ENCODE assay signal across 8 cellular contexts in genomic region chr5:181217111-181217804, GRCh38. TPM values are rescaled to one million over a fixed set of nuclear protein-coding genes. Genes with fewer than 3 reads are reported as not detected.
DNase-seq lines count a peak whose midpoint lies in the region; ATAC-seq, FAIRE-seq and TF ChIP-seq lines count a peak whose summit lies in the region.

No MANE protein-coding gene starts in this region.

- no peaks in the 10 kb centered on the region for H3K27me3 ChIP-seq in SK-N-SH (ENCODE audit: insufficient read depth)
- peaks cover 0 to 2% of the 10 kb centered on the region in 2 experiments; a peak in 1 of 5 replicates for H3K27me3 ChIP-seq in HepG2 (ENCODE audit: control insufficient read depth in 1 of 2, insufficient read depth in 2 of 2, low read length in 2 of 2)

- CTCF ChIA-PET in HEK293T (lab: Yijun Ruan, JAX) (no interaction called here), SK-N-SH (lab: Yijun Ruan, JAX) (interaction anchor here (0.8 to 2.2 kb wide), 7 partner anchors 10 to 32 kb away, joined by 3 to 6 read pairs (median 4); partner anchors contain the start of gene TRIM7), HepG2 (lab: Yijun Ruan, JAX; ENCODE audit: low intra/inter-chr PET ratio, low total read pairs) (no interaction called here)

- H3K27ac Mint-ChIP-seq in CD14-positive monocyte = peak overlapping the region in 2 of 7 donors; percentile 50 to 79

- H3K36me3 ChIP-seq in SK-N-SH (replicated peaks in 1 of 2; ENCODE audit: control insufficient read depth in 1 of 2, insufficient read depth in 2 of 2, low read length in 1 of 2) = no peaks in the 10 kb centered on the region
- H3K36me3 ChIP-seq in HepG2 (replicated peaks in 1 of 2; ENCODE audit: control insufficient read depth in 1 of 2, insufficient read depth in 2 of 2, low read length in 2 of 2) = no peaks in the 10 kb centered on the region

- peaks cover 0 to 2% of the 10 kb centered on the region in 2 donors for H3K36me3 Mint-ChIP-seq in CD14-positive monocyte

- BruUV-seq in HepG2 (replicated peaks; lab: Mats Ljungman, UMichigan) = no TSS peak

- FAIRE-seq in HepG2 (lab: Jason Lieb, UNC) = no peak

- no peak for TF ChIP-seq POLR2A in HepG2 (IDR thresholded peaks at IDR 0.05; ENCODE audit: insufficient read depth in 1 of 2, low read depth in 2 of 2, low read length in 2 of 2)

- H3K9me2 ChIP-seq in SK-N-SH = no peaks in the 10 kb centered on the region

- H3K4me3 ChIP-seq in SK-N-SH (ENCODE audit: low read depth in 2 of 2, low read length in 1 of 2) (peak overlapping the region; percentile 52 to 58), HepG2 (replicated peaks in 1 of 3; ENCODE audit: insufficient read depth in 1 of 3, low read depth in 2 of 3, low read length in 3 of 3) (peak overlapping the region; percentile 49 to 78 (median 67))

- no peak for TF ChIP-seq EP300 in SK-N-SH (IDR thresholded peaks at IDR 0.05; ENCODE audit: borderline replicate concordance in 1 of 2, low read depth in 1 of 2, low read length in 1 of 2)
- TF ChIP-seq EP300 in HepG2 (IDR thresholded peaks at IDR 0.05; ENCODE audit: low read depth in 2 of 2, low read length in 2 of 2) = no peak
- TF ChIP-seq EP300 in HepG2 (CRISPR knock-in tag; IDR thresholded peaks at IDR 0.05; ENCODE audit: borderline replicate concordance) = no peak

- POLR2A ChIA-PET in HEK293T (lab: Yijun Ruan, JAX) = interaction anchor here (1.0 to 1.8 kb wide), 3 partner anchors 25 to 33 kb away, joined by 3 to 4 read pairs (median 3); no protein-coding TSS in a partner anchor
- POLR2A ChIA-PET in SK-N-SH (lab: Yijun Ruan, JAX) = no interaction called here
- POLR2A ChIA-PET in HepG2 (lab: Yijun Ruan, JAX) = interaction anchor here (0.9 kb wide), 1 partner anchor 10 kb away, joined by 3 read pairs; no protein-coding TSS in a partner anchor

- H3K27me3 Mint-ChIP-seq in CD14-positive monocyte (ENCODE audit: low read depth in 3 of 3) = peaks cover 28 to 43% (median 33%) of the 10 kb centered on the region in 3 donors

- peak; percentile 42 for ATAC-seq in HepG2

- peaks cover 0 to 20% (median 1%) of the 10 kb centered on the region in 7 donors for H3K9me3 Mint-ChIP-seq in CD14-positive monocyte

- no peak for DNase-seq in CD14-positive monocyte (ENCODE audit: low spot score)
- no peak for DNase-seq in HEK293T (ENCODE audit: extremely low spot score)
- DNase-seq in SK-N-SH = peak; percentile 63
- peak; percentile 65 for DNase-seq in central memory CD4-positive, alpha-beta T cell
- DNase-seq in HepG2 (ENCODE audit: low spot score) = no peak
- peak; percentile 49 to 50 for DNase-seq in stimulated activated CD8-positive, alpha-beta memory T cell treated with anti-CD3 and anti-CD28 coated beads, Interleukin-15, amount 100 ng/mL, for 48 hours (ENCODE audit: low read depth in 2 of 2)
- DNase-seq in NCI-H510A treated with DMSO at 0.1 percent for 48 hours (lab: John Stamatoyannopoulos, UW) = no peak
- DNase-seq in NCI-H2171 treated with DMSO at 0.1 percent for 48 hours (lab: John Stamatoyannopoulos, UW) = no peak

- peak overlapping the region; percentile 70 to 90 for H3K4me3 Mint-ChIP-seq in CD14-positive monocyte

- H2AFZ ChIP-seq in SK-N-SH (ENCODE audit: low read depth) = peak overlapping the region; percentile 75; the same call in 1 of the 2 replicates
- peak overlapping the region; percentile 52 for H2AFZ ChIP-seq in HepG2 (ENCODE audit: low read length)

- in situ Hi-C loops in HepG2 (cut with HindIII; ENCODE audit: extremely low pct_ligation_motif_present, low pct_unique_long_range_greater_than_20kb) = no loop called here

- H3K9me3 ChIP-seq in SK-N-SH (no peaks in the 10 kb centered on the region), HepG2 (ENCODE audit: low read length) (no peaks in the 10 kb centered on the region)

- H3K27ac ChIP-seq in SK-N-SH (ENCODE audit: low read depth in 2 of 2, low read length in 1 of 2) = peak overlapping the region; percentile 54 to 60; a peak in 3 of 4 replicates
- peak overlapping the region; percentile 21 for H3K27ac ChIP-seq in HepG2 (ENCODE audit: extremely low read length, insufficient read depth, low read length)

- H3K4me2 ChIP-seq in SK-N-SH = peak overlapping the region; percentile 90
- peak overlapping the region; percentile 95 for H3K4me2 ChIP-seq in HepG2 (ENCODE audit: low read depth, low read length)

- intact Hi-C loops in CD14-positive monocyte (cut with micrococcal nuclease) (loop anchor here in 1 of 2 donors (2.0 kb wide), 1 partner anchor 28 kb away; no protein-coding TSS in a partner anchor), HepG2 (cut with micrococcal nuclease; ENCODE audit: unreplicated experiment) (no loop called here)

- H3K79me2 ChIP-seq in SK-N-SH (ENCODE audit: insufficient read depth) (no peaks in the 10 kb centered on the region), HepG2 (ENCODE audit: insufficient read depth, low read length) (no peaks in the 10 kb centered on the region)

- peaks cover 40% of the 10 kb centered on the region for H3K4me1 Mint-ChIP-seq in CD14-positive monocyte

- peaks cover 0 to 16% of the 10 kb centered on the region in 2 experiments; a peak in 1 of 4 replicates for H3K4me1 ChIP-seq in SK-N-SH (ENCODE audit: control insufficient read depth in 1 of 2, insufficient read depth in 2 of 2, low read depth in 1 of 2, low read length in 1 of 2)
- peaks cover 35% of the 10 kb centered on the region for H3K4me1 ChIP-seq in HepG2 (ENCODE audit: insufficient read depth, low read length)

- no peak for TF ChIP-seq RAD21 in SK-N-SH (IDR thresholded peaks at IDR 0.05; ENCODE audit: low read length)
- no peak for TF ChIP-seq RAD21 in HepG2 (CRISPR knock-in tag; IDR thresholded peaks at IDR 0.05)

- H3K9ac ChIP-seq in SK-N-SH (peak overlapping the region; percentile 8; the same call in 1 of the 2 replicates), HepG2 (ENCODE audit: insufficient read depth, low read depth, low read length) (no peak overlapping the region)

- H3F3A ChIP-seq in SK-N-SH (replicated peaks; ENCODE audit: insufficient read depth) = peaks cover 45% of the 10 kb centered on the region

- WGBS in SK-N-SH (ENCODE audit: low lambda C conversion rate) = under 1% methylated on average over 18 of the region's 46 CpGs
- under 1% methylated on average over 22 of the region's 46 CpGs for WGBS in HepG2 (ENCODE audit: low lambda C conversion rate)

- peaks cover 5% of the 10 kb centered on the region for H4K20me1 ChIP-seq in SK-N-SH (ENCODE audit: insufficient read depth)
- no peaks in the 10 kb centered on the region for H4K20me1 ChIP-seq in HepG2 (ENCODE audit: insufficient read depth, low read length)

- no peak for TF ChIP-seq CTCF in CD14-positive monocyte (IDR thresholded peaks at IDR 0.05)
- peak; percentile 35 for TF ChIP-seq CTCF in SK-N-SH (IDR thresholded peaks at IDR 0.05)
- no peak for TF ChIP-seq CTCF in HepG2 (CRISPR knock-in tag; IDR thresholded peaks at IDR 0.05)

RNA-seq across cellular contexts. Expression of gene TRIM41, which starts 5.8 kb away (rescaled TPM):
- polyA plus RNA-seq in CD14-positive monocyte (under 1 TPM; 0.12 to 0.24 TPM), SK-N-SH (2012; rRNA removed) (35.3 and 35.9 TPM in 2 replicates), HepG2 (2011; rRNA removed) (10.2 and 10.9 TPM in 2 replicates)
- polyA plus RNA-seq in SK-N-SH (2012; cell fraction: cytosol; rRNA removed) = 17.4 and 20.2 TPM in 2 replicates
- 123 and 125 TPM in 2 replicates for polyA plus RNA-seq in SK-N-SH (2012; cell fraction: nucleus; rRNA removed)
- total RNA-seq in HepG2 (2016; rRNA removed; fragmentation: Illumina TruSeq; extraction: Trizol) = 10.9 and 16.7 TPM in 2 replicates
- total RNA-seq in HepG2 (2016; cell fraction: cytosol; rRNA removed; fragmentation: Illumina TruSeq; extraction: Trizol; ENCODE audit: low read depth) = 3.4 and 3.6 TPM in 2 replicates
- total RNA-seq in HepG2 (2016; cell fraction: insoluble cytoplasmic fraction; rRNA removed; fragmentation: Illumina TruSeq; extraction: Trizol) = 12.4 and 16.7 TPM in 2 replicates
- 9.1 and 9.7 TPM in 2 replicates for total RNA-seq in HepG2 (2016; cell fraction: membrane; rRNA removed; fragmentation: Illumina TruSeq; extraction: Trizol)
- total RNA-seq in HepG2 (2016; cell fraction: nucleus; rRNA removed; fragmentation: Illumina TruSeq; extraction: Trizol) = 11.4 and 13.1 TPM in 2 replicates
- 5.4 and 6.4 TPM in 2 replicates for polyA plus RNA-seq in HepG2 (2011; cell fraction: cytosol; rRNA removed)
- 66.0 and 81.3 TPM in 2 replicates for polyA plus RNA-seq in HepG2 (2011; cell fraction: nucleus; rRNA removed)
- polyA plus RNA-seq in HepG2 (2012) = 10.5 and 10.9 TPM in 2 replicates
- polyA plus RNA-seq in HepG2 (2016; cell fraction: cytosol; fragmentation: Illumina TruSeq; extraction: Trizol; ENCODE audit: low read depth) = 2.6 and 3.0 TPM in 2 replicates
- polyA plus RNA-seq in HepG2 (2016; cell fraction: insoluble cytoplasmic fraction; fragmentation: Illumina TruSeq; extraction: Trizol; ENCODE audit: low read depth) = 15.2 and 16.5 TPM in 2 replicates
- 7.8 and 8.3 TPM in 2 replicates for polyA plus RNA-seq in HepG2 (2016; cell fraction: membrane; fragmentation: Illumina TruSeq; extraction: Trizol; ENCODE audit: low read depth)
- 28.6 and 33.8 TPM in 2 replicates for polyA plus RNA-seq in HepG2 (2016; cell fraction: nucleus; fragmentation: Illumina TruSeq; extraction: Trizol; ENCODE audit: insufficient read depth, low read depth)
- polyA minus RNA-seq in HepG2 (2011; rRNA and poly(A)+ RNA removed; ENCODE audit: low replicate concordance) = 7.5 and 14.8 TPM in 2 replicates
- polyA minus RNA-seq in HepG2 (2011; cell fraction: cytosol; rRNA and poly(A)+ RNA removed) = 3.3 and 3.7 TPM in 2 replicates
- 17.4 and 18.8 TPM in 2 replicates for polyA minus RNA-seq in HepG2 (2011; cell fraction: nucleus; rRNA and poly(A)+ RNA removed)

RNA-seq across cellular contexts. Expression of gene TRIM7, which starts 12.3 kb away (rescaled TPM):
- polyA plus RNA-seq in CD14-positive monocyte = 10 to 100 TPM; 10.3 to 12.8 TPM
- 2.0 and 3.5 TPM in 2 replicates for polyA plus RNA-seq in SK-N-SH (2012; rRNA removed)
- polyA plus RNA-seq in SK-N-SH (2012; cell fraction: cytosol; rRNA removed) = 2.8 and 2.9 TPM in 2 replicates
- polyA plus RNA-seq in SK-N-SH (2012; cell fraction: nucleus; rRNA removed) = 2.4 and 3.9 TPM in 2 replicates
- not detected in 2 replicates for total RNA-seq in HepG2 (2016; rRNA removed; fragmentation: Illumina TruSeq; extraction: Trizol)
- total RNA-seq in HepG2 (2016; cell fraction: cytosol; rRNA removed; fragmentation: Illumina TruSeq; extraction: Trizol; ENCODE audit: low read depth) = not detected in 2 replicates
- total RNA-seq in HepG2 (2016; cell fraction: insoluble cytoplasmic fraction; rRNA removed; fragmentation: Illumina TruSeq; extraction: Trizol) = not detected in 2 replicates
- total RNA-seq in HepG2 (2016; cell fraction: membrane; rRNA removed; fragmentation: Illumina TruSeq; extraction: Trizol) = not detected in 2 replicates
- total RNA-seq in HepG2 (2016; cell fraction: nucleus; rRNA removed; fragmentation: Illumina TruSeq; extraction: Trizol) = not detected in 2 replicates
- 0.10 and 0.13 TPM in 2 replicates for polyA plus RNA-seq in HepG2 (2011; rRNA removed)
- 0.11 and 0.13 TPM in 2 replicates for polyA plus RNA-seq in HepG2 (2011; cell fraction: cytosol; rRNA removed)
- 0.16 and 0.29 TPM in 2 replicates for polyA plus RNA-seq in HepG2 (2011; cell fraction: nucleus; rRNA removed)
- 0.13 TPM in 1 of 2 replicates, not detected in the other for polyA plus RNA-seq in HepG2 (2012)
- not detected in 2 replicates for polyA plus RNA-seq in HepG2 (2016; cell fraction: cytosol; fragmentation: Illumina TruSeq; extraction: Trizol; ENCODE audit: low read depth)
- polyA plus RNA-seq in HepG2 (2016; cell fraction: insoluble cytoplasmic fraction; fragmentation: Illumina TruSeq; extraction: Trizol; ENCODE audit: low read depth) = not detected in 2 replicates
- polyA plus RNA-seq in HepG2 (2016; cell fraction: membrane; fragmentation: Illumina TruSeq; extraction: Trizol; ENCODE audit: low read depth) = 0.23 TPM in 1 of 2 replicates, not detected in the other
- polyA plus RNA-seq in HepG2 (2016; cell fraction: nucleus; fragmentation: Illumina TruSeq; extraction: Trizol; ENCODE audit: insufficient read depth, low read depth) = not detected in 2 replicates
- polyA minus RNA-seq in HepG2 (2011; rRNA and poly(A)+ RNA removed; ENCODE audit: low replicate concordance) = 10.8 TPM in 1 of 2 replicates, not detected in the other
- polyA minus RNA-seq in HepG2 (2011; cell fraction: cytosol; rRNA and poly(A)+ RNA removed) = 0.88 TPM in 1 of 2 replicates, not detected in the other
- polyA minus RNA-seq in HepG2 (2011; cell fraction: nucleus; rRNA and poly(A)+ RNA removed) = 1.2 TPM in 1 of 2 replicates, not detected in the other

RNA-seq across cellular contexts. Expression of gene RACK1, which starts 26.4 kb away (rescaled TPM):
- polyA plus RNA-seq in CD14-positive monocyte (1,000 to 10,000 TPM; 1,150 to 1,195 TPM), SK-N-SH (2012; rRNA removed) (4,191 and 4,715 TPM in 2 replicates), HepG2 (2011; rRNA removed) (6,141 and 6,693 TPM in 2 replicates)
- 3,130 and 3,829 TPM in 2 replicates for polyA plus RNA-seq in SK-N-SH (2012; cell fraction: cytosol; rRNA removed)
- 1,982 and 2,553 TPM in 2 replicates for polyA plus RNA-seq in SK-N-SH (2012; cell fraction: nucleus; rRNA removed)
- total RNA-seq in HepG2 (2016; rRNA removed; fragmentation: Illumina TruSeq; extraction: Trizol) = 2,514 and 3,226 TPM in 2 replicates
- 4,063 and 4,402 TPM in 2 replicates for total RNA-seq in HepG2 (2016; cell fraction: cytosol; rRNA removed; fragmentation: Illumina TruSeq; extraction: Trizol; ENCODE audit: low read depth)
- 2,554 and 3,310 TPM in 2 replicates for total RNA-seq in HepG2 (2016; cell fraction: insoluble cytoplasmic fraction; rRNA removed; fragmentation: Illumina TruSeq; extraction: Trizol)
- total RNA-seq in HepG2 (2016; cell fraction: membrane; rRNA removed; fragmentation: Illumina TruSeq; extraction: Trizol) = 5,165 and 5,275 TPM in 2 replicates
- 943 and 1,018 TPM in 2 replicates for total RNA-seq in HepG2 (2016; cell fraction: nucleus; rRNA removed; fragmentation: Illumina TruSeq; extraction: Trizol)
- 6,517 and 7,296 TPM in 2 replicates for polyA plus RNA-seq in HepG2 (2011; cell fraction: cytosol; rRNA removed)
- polyA plus RNA-seq in HepG2 (2011; cell fraction: nucleus; rRNA removed) = 2,166 and 2,467 TPM in 2 replicates
- polyA plus RNA-seq in HepG2 (2012) = 4,104 and 4,114 TPM in 2 replicates
- polyA plus RNA-seq in HepG2 (2016; cell fraction: cytosol; fragmentation: Illumina TruSeq; extraction: Trizol; ENCODE audit: low read depth) = 3,699 and 3,997 TPM in 2 replicates
- polyA plus RNA-seq in HepG2 (2016; cell fraction: insoluble cytoplasmic fraction; fragmentation: Illumina TruSeq; extraction: Trizol; ENCODE audit: low read depth) = 3,545 and 3,580 TPM in 2 replicates
- polyA plus RNA-seq in HepG2 (2016; cell fraction: membrane; fragmentation: Illumina TruSeq; extraction: Trizol; ENCODE audit: low read depth) = 4,862 and 5,343 TPM in 2 replicates
- polyA plus RNA-seq in HepG2 (2016; cell fraction: nucleus; fragmentation: Illumina TruSeq; extraction: Trizol; ENCODE audit: insufficient read depth, low read depth) = 1,515 and 1,598 TPM in 2 replicates
- 10,364 and 11,951 TPM in 2 replicates for polyA minus RNA-seq in HepG2 (2011; rRNA and poly(A)+ RNA removed; ENCODE audit: low replicate concordance)
- polyA minus RNA-seq in HepG2 (2011; cell fraction: cytosol; rRNA and poly(A)+ RNA removed) = 2,548 and 2,636 TPM in 2 replicates
- 1,064 and 1,481 TPM in 2 replicates for polyA minus RNA-seq in HepG2 (2011; cell fraction: nucleus; rRNA and poly(A)+ RNA removed)

RNA-seq across cellular contexts. Expression of gene TRIM52, which starts 43.7 kb away (rescaled TPM):
- polyA plus RNA-seq in CD14-positive monocyte (1 to 10 TPM; 5.7 to 8.5 TPM), SK-N-SH (2012; rRNA removed) (6.4 and 10.6 TPM in 2 replicates), HepG2 (2011; rRNA removed) (11.6 and 11.7 TPM in 2 replicates)
- 5.2 and 6.2 TPM in 2 replicates for polyA plus RNA-seq in SK-N-SH (2012; cell fraction: cytosol; rRNA removed)
- polyA plus RNA-seq in SK-N-SH (2012; cell fraction: nucleus; rRNA removed) = 34.7 and 38.0 TPM in 2 replicates
- 5.7 and 7.2 TPM in 2 replicates for total RNA-seq in HepG2 (2016; rRNA removed; fragmentation: Illumina TruSeq; extraction: Trizol)
- 0.20 and 0.44 TPM in 2 replicates for total RNA-seq in HepG2 (2016; cell fraction: cytosol; rRNA removed; fragmentation: Illumina TruSeq; extraction: Trizol; ENCODE audit: low read depth)
- total RNA-seq in HepG2 (2016; cell fraction: insoluble cytoplasmic fraction; rRNA removed; fragmentation: Illumina TruSeq; extraction: Trizol) = 5.4 and 6.0 TPM in 2 replicates
- 2.1 and 2.2 TPM in 2 replicates for total RNA-seq in HepG2 (2016; cell fraction: membrane; rRNA removed; fragmentation: Illumina TruSeq; extraction: Trizol)
- 10.3 and 12.8 TPM in 2 replicates for total RNA-seq in HepG2 (2016; cell fraction: nucleus; rRNA removed; fragmentation: Illumina TruSeq; extraction: Trizol)
- polyA plus RNA-seq in HepG2 (2011; cell fraction: cytosol; rRNA removed) = 4.4 and 5.3 TPM in 2 replicates
- polyA plus RNA-seq in HepG2 (2011; cell fraction: nucleus; rRNA removed) = 16.4 and 22.4 TPM in 2 replicates
- 9.0 and 15.2 TPM in 2 replicates for polyA plus RNA-seq in HepG2 (2012)
- 0.20 and 0.26 TPM in 2 replicates for polyA plus RNA-seq in HepG2 (2016; cell fraction: cytosol; fragmentation: Illumina TruSeq; extraction: Trizol; ENCODE audit: low read depth)
- 5.4 and 5.6 TPM in 2 replicates for polyA plus RNA-seq in HepG2 (2016; cell fraction: insoluble cytoplasmic fraction; fragmentation: Illumina TruSeq; extraction: Trizol; ENCODE audit: low read depth)
- polyA plus RNA-seq in HepG2 (2016; cell fraction: membrane; fragmentation: Illumina TruSeq; extraction: Trizol; ENCODE audit: low read depth) = 0.95 and 1.1 TPM in 2 replicates
- 27.9 and 33.0 TPM in 2 replicates for polyA plus RNA-seq in HepG2 (2016; cell fraction: nucleus; fragmentation: Illumina TruSeq; extraction: Trizol; ENCODE audit: insufficient read depth, low read depth)
- polyA minus RNA-seq in HepG2 (2011; rRNA and poly(A)+ RNA removed; ENCODE audit: low replicate concordance) = 9.3 and 15.7 TPM in 2 replicates
- polyA minus RNA-seq in HepG2 (2011; cell fraction: cytosol; rRNA and poly(A)+ RNA removed) = 2.7 and 3.2 TPM in 2 replicates
- polyA minus RNA-seq in HepG2 (2011; cell fraction: nucleus; rRNA and poly(A)+ RNA removed) = 22.7 and 24.9 TPM in 2 replicates

Comparison
In these comparisons a context has a peak if more than half of its experiments do, and no peak if none do; other contexts are left out.
1. DNase-seq: peak in SK-N-SH (single experiment), central memory CD4-positive, alpha-beta T cell (single experiment) and stimulated activated CD8-positive, alpha-beta memory T cell treated with anti-CD3 and anti-CD28 coated beads, Interleukin-15, amount 100 ng/mL, for 48 hours (2 of 2); none in CD14-positive monocyte (single experiment), HEK293T (single experiment), HepG2 (single experiment), NCI-H510A treated with DMSO at 0.1 percent for 48 hours (single experiment) and NCI-H2171 treated with DMSO at 0.1 percent for 48 hours (single experiment).